1 cellular context compared by ENCODE assay signal in the genomic region with DNA sequence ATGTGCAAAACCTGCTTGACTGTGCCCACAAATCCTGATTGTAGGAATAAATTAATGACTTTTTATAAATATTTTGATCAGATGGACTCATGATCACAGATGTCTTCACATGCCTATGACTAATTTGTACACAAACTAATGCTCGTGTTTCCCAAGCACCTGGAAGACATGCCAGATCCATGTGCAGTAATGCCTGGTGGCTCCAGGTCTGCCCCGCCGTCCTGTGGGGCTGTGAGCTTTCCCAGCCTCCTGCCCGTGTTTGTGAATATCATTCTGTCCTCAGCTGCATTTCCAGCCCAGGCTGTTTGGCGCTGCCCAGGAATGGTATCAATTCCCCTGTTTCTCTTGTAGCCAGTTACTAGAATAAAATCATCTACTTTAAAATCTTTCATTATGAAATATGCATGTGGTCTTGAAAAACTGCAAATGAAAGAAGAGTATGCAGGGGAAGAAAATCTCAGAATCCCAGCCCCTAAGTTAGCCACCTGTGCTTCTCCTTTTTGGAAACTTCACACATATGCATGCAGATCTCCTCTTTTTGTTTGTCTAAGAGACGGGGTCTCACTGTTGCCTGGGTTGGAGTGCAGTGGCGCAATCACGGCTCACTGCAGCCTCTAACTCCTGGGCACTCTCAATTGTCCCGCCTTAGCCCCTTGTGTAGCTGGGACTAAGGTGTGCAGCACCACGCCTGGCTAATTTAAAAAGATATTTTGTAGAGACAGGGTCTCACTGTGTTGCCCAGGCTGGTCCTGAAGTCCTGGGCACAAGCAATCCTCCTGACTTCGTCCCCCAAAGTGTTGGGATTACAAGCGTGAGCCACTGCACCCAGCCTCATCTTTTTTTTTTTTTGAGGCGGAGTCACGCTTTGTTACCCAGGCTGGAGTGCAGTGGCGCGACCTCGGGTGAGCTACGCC.
TF ChIP-seq lines count a peak whose summit lies in the region.

No MANE protein-coding gene starts in this region.

TF ChIP-seq in IMR-90, 13 proteins besides CTCF, POLR2A, EP300 and RAD21:
- peak; percentile 52; the same call in 1 of the 2 replicates for TF ChIP-seq MXI1 (IDR thresholded peaks at IDR 0.05; ENCODE audit: borderline replicate concordance, low read depth, low read length)
- TF ChIP-seq BHLHE40 (IDR thresholded peaks at IDR 0.05; ENCODE audit: low read depth, low read length) = no peak
- TF ChIP-seq RCOR1 (IDR thresholded peaks at IDR 0.05; ENCODE audit: insufficient replicate concordance, low read length) = no peak
- TF ChIP-seq FOS (IDR thresholded peaks at IDR 0.05; ENCODE audit: low read depth, low read length) = no peak; the same call in 1 of the 2 replicates
- TF ChIP-seq, protein P1, sequence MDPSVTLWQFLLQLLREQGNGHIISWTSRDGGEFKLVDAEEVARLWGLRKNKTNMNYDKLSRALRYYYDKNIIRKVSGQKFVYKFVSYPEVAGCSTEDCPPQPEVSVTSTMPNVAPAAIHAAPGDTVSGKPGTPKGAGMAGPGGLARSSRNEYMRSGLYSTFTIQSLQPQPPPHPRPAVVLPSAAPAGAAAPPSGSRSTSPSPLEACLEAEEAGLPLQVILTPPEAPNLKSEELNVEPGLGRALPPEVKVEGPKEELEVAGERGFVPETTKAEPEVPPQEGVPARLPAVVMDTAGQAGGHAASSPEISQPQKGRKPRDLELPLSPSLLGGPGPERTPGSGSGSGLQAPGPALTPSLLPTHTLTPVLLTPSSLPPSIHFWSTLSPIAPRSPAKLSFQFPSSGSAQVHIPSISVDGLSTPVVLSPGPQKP (IDR thresholded peaks at IDR 0.05; ENCODE audit: borderline replicate concordance, low read depth, low read length) = no peak
- TF ChIP-seq RFX5 (IDR thresholded peaks at IDR 0.05; ENCODE audit: low read depth, low read length) = no peak
- TF ChIP-seq MAFK (IDR thresholded peaks at IDR 0.05; ENCODE audit: low read depth, low read length) = no peak
- no peak for TF ChIP-seq MAZ (IDR thresholded peaks at IDR 0.05; ENCODE audit: borderline replicate concordance, low read depth, low read length)
- TF ChIP-seq SMC3 (IDR thresholded peaks at IDR 0.05; ENCODE audit: low read depth, low read length) = no peak
- TF ChIP-seq, protein P2, sequence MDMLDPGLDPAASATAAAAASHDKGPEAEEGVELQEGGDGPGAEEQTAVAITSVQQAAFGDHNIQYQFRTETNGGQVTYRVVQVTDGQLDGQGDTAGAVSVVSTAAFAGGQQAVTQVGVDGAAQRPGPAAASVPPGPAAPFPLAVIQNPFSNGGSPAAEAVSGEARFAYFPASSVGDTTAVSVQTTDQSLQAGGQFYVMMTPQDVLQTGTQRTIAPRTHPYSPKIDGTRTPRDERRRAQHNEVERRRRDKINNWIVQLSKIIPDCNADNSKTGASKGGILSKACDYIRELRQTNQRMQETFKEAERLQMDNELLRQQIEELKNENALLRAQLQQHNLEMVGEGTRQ (IDR thresholded peaks at IDR 0.05; ENCODE audit: low read depth, low read length) = no peak
- no peak for TF ChIP-seq CHD1 (IDR thresholded peaks at IDR 0.05; ENCODE audit: low read depth, low read length)
- TF ChIP-seq CEBPB (IDR thresholded peaks at IDR 0.05; ENCODE audit: low read depth, low read length) = peak; percentile 59; the same call in 1 of the 2 replicates
- TF ChIP-seq NFE2L2 (IDR thresholded peaks at IDR 0.05; ENCODE audit: low read depth, low read length) = no peak
